24 cellular contexts compared by ENCODE assay signal in genomic region chr6:129620234-129620610, GRCh38.
DNase-seq lines count a peak whose midpoint lies in the region; ATAC-seq, FAIRE-seq and TF ChIP-seq lines count a peak whose summit lies in the region.
"Had no signal": no experiment of that assay in that cellular context is flagged by ENCODE, and none has a peak within 500 bp of the region (broad histone marks: within the 10 kb centered on the region; RNA-seq: fewer than 3 reads in every experiment).

No MANE protein-coding gene starts in this region.

- CTCF ChIA-PET in HCT116 (lab: Charles Lee) = no interaction called here

- no peak for TF ChIP-seq POLR2A in HCT116 (IDR thresholded peaks at IDR 0.05; ENCODE audit: borderline replicate concordance, extremely low read depth, insufficient read depth, insufficient read length)
- no peak for TF ChIP-seq POLR2A in esophagus muscularis mucosa (IDR thresholded peaks at IDR 0.05; ENCODE audit: low read depth)

- no peaks in the 10 kb centered on the region for H3K9me3 Mint-ChIP-seq in endothelial cell (ENCODE audit: unreplicated experiment)
- H3K9me3 Mint-ChIP-seq: CD14-positive monocyte; CD4-positive, alpha-beta memory T cell; CD4-positive, CD25-positive, alpha-beta regulatory T cell; CD8-positive, alpha-beta memory T cell had no signal

- H3K4me1 ChIP-seq in HCT116 (ENCODE audit: control insufficient read depth in 1 of 2, insufficient read depth in 2 of 2, low read length in 2 of 2) (peaks cover 0 to 4% of the 10 kb centered on the region in 2 experiments; a peak in 1 of 4 replicates), esophagus muscularis mucosa (no peaks in the 10 kb centered on the region)
- H3K4me1 ChIP-seq: BE2C, BLaER1 had no signal

- H3K27ac ChIP-seq in HCT116 (ENCODE audit: low read depth, low read length) = peak overlapping the region; percentile 0; the same call in 1 of the 2 replicates
- H3K27ac ChIP-seq in SK-N-MC = peak overlapping the region; percentile 68; the same call in 1 of the 2 replicates
- no peak overlapping the region for H3K27ac ChIP-seq in esophagus muscularis mucosa (replicated peaks in 1 of 4)
- H3K27ac ChIP-seq: BLaER1 had no signal

- peaks cover 4% of the 10 kb centered on the region for H3K27me3 Mint-ChIP-seq in endothelial cell (ENCODE audit: unreplicated experiment)
- H3K27me3 Mint-ChIP-seq: CD4-positive, alpha-beta memory T cell; CD4-positive, CD25-positive, alpha-beta regulatory T cell; CD8-positive, alpha-beta memory T cell had no signal

- H3K79me2 ChIP-seq in HCT116 (ENCODE audit: insufficient read depth, low read length) = no peaks in the 10 kb centered on the region

- no peak for ATAC-seq in HCT116

- RAD21 ChIA-PET in HCT116 (lab: Charles Lee; ENCODE audit: low non-redundant PET in 1 of 2, low total read pairs in 2 of 2, uncharacterized antibody in 2 of 2, unreplicated experiment in 2 of 2) = interaction anchor here in 1 of 2 experiments (0.6 kb wide), 1 partner anchor 8 kb away, joined by 3 read pairs; no protein-coding TSS in a partner anchor

- no peak overlapping the region for H3K4me3 ChIP-seq in HCT116 (replicated peaks in 1 of 2; ENCODE audit: low read depth in 1 of 2, low read length in 2 of 2)
- H3K4me3 ChIP-seq in SK-N-MC = no peak overlapping the region
- H3K4me3 ChIP-seq in esophagus muscularis mucosa = no peak overlapping the region
- H3K4me3 ChIP-seq: BLaER1 had no signal

- intact Hi-C loops in HCT116 (cut with micrococcal nuclease) (no loop called here), esophagus muscularis mucosa (cut with DNase I) (no loop called here)

- POLR2A ChIA-PET in HCT116 (lab: Charles Lee) = no interaction called here

- no peak overlapping the region for H3K4me2 ChIP-seq in HCT116 (ENCODE audit: low read length)
- H3K4me2 ChIP-seq: BLaER1 had no signal

- TF ChIP-seq EP300 in esophagus muscularis mucosa (IDR thresholded peaks at IDR 0.05) = no peak

- TF ChIP-seq RAD21 in HCT116 (IDR thresholded peaks at IDR 0.05; ENCODE audit: low read depth) = no peak

- no peak overlapping the region for H2AFZ ChIP-seq in HCT116 (ENCODE audit: low read depth, low read length, poor library complexity, severe bottlenecking)

- H3K9ac ChIP-seq in HCT116 (ENCODE audit: low read length) (no peak overlapping the region), SK-N-MC (ENCODE audit: insufficient read length) (no peak overlapping the region)
- H3K9ac ChIP-seq: BLaER1 had no signal

- DNase-seq in HCT116 (ENCODE audit: low read depth, low spot score) (no peak), SK-N-MC (ENCODE audit: low read depth, low spot score) (no peak), endothelial cell (ENCODE audit: low spot score) (no peak), fibroblast of gingiva (ENCODE audit: low read depth) (peak; percentile 52), dermis blood vessel endothelial cell (no peak), D721Med (ENCODE audit: insufficient read length, low spot score) (no peak), esophagus muscularis mucosa (ENCODE audit: extremely low spot score) (no peak)
- DNase-seq in central memory CD4-positive, alpha-beta T cell = no peak
- DNase-seq: 8988T; ACHN; BE2C; C1 segment of cervical spinal cord; CD4-positive, alpha-beta memory T cell; CD4-positive, CD25-positive, alpha-beta regulatory T cell; CD8-positive, alpha-beta memory T cell; COR-L47; DMS79 treated with DMSO at 0.1 percent for 48 hours; GF-D8 had no signal

- H3K36me3 ChIP-seq in HCT116 (ENCODE audit: control insufficient read depth in 1 of 2, insufficient read depth in 2 of 2, low read length in 2 of 2) = peaks cover 7 to 22% of the 10 kb centered on the region in 2 experiments; a peak in 3 of 4 replicates
- no peaks in the 10 kb centered on the region for H3K36me3 ChIP-seq in SK-N-MC (ENCODE audit: insufficient read depth, low read length)
- H3K36me3 ChIP-seq in esophagus muscularis mucosa = no peaks in the 10 kb centered on the region
- H3K36me3 ChIP-seq: BE2C, BLaER1 had no signal

- peaks cover 37% of the 10 kb centered on the region for H3K36me3 Mint-ChIP-seq in endothelial cell (ENCODE audit: low read depth, unreplicated experiment)

- no peak for FAIRE-seq in D721Med (lab: Jason Lieb, UNC)
- FAIRE-seq: A204.1, G401.6, GM12891, GM19239 had no signal

- H4K20me1 ChIP-seq in HCT116 (ENCODE audit: insufficient read depth) = no peaks in the 10 kb centered on the region
- H4K20me1 ChIP-seq: BLaER1 had no signal

- no peaks in the 10 kb centered on the region for H3K9me3 ChIP-seq in HCT116 (ENCODE audit: control insufficient read depth in 1 of 2, insufficient read depth in 1 of 2, low read depth in 1 of 2, low read length in 2 of 2)
- H3K9me3 ChIP-seq in SK-N-MC (ENCODE audit: low read depth, low read length) = no peaks in the 10 kb centered on the region
- no peaks in the 10 kb centered on the region for H3K9me3 ChIP-seq in esophagus muscularis mucosa
- H3K9me3 ChIP-seq: BE2C, BLaER1 had no signal

- H3K27me3 ChIP-seq in HCT116 (ENCODE audit: insufficient read depth, low read length) = no peaks in the 10 kb centered on the region
- H3K27me3 ChIP-seq in esophagus muscularis mucosa = no peaks in the 10 kb centered on the region
- H3K27me3 ChIP-seq: BE2C, BLaER1 had no signal

- H3K4me1 Mint-ChIP-seq in endothelial cell (ENCODE audit: unreplicated experiment) = peaks cover 14% of the 10 kb centered on the region

- peak overlapping the region; percentile 56 for H3K4me3 Mint-ChIP-seq in endothelial cell (ENCODE audit: unreplicated experiment)
- H3K4me3 Mint-ChIP-seq: CD14-positive monocyte; CD4-positive, alpha-beta memory T cell; CD4-positive, CD25-positive, alpha-beta regulatory T cell; CD8-positive, alpha-beta memory T cell had no signal

- TF ChIP-seq CTCF in HCT116 (IDR thresholded peaks at IDR 0.05 in 2 of 3, conservative IDR thresholded peaks at IDR 0.05 in 1 of 3; ENCODE audit: borderline replicate concordance in 1 of 3, insufficient read depth in 1 of 3, low read depth in 2 of 3, low read length in 2 of 3) (no peak), endothelial cell (IDR thresholded peaks at IDR 0.05; ENCODE audit: unreplicated experiment) (no peak), D721Med (IDR thresholded peaks at IDR 0.05; ENCODE audit: insufficient read depth, missing control alignments) (no peak), esophagus muscularis mucosa (IDR thresholded peaks at IDR 0.05) (no peak)

- BruUV-seq in HCT116 (replicated peaks; lab: Mats Ljungman, UMichigan) = no TSS peak

- no peaks in the 10 kb centered on the region for H3K9me2 ChIP-seq in HCT116 (ENCODE audit: insufficient read depth)

- H3K27ac Mint-ChIP-seq in endothelial cell (ENCODE audit: unreplicated experiment) = no peak overlapping the region
- H3K27ac Mint-ChIP-seq: CD14-positive monocyte; CD4-positive, CD25-positive, alpha-beta regulatory T cell had no signal

TF ChIP-seq in HCT116, 20 proteins besides CTCF, POLR2A, EP300 and RAD21:
- no peak for TF ChIP-seq CEBPB (IDR thresholded peaks at IDR 0.05; ENCODE audit: low read depth)
- TF ChIP-seq CBX3 (IDR thresholded peaks at IDR 0.05; ENCODE audit: low read depth) = no peak
- TF ChIP-seq ZNF274 (IDR thresholded peaks at IDR 0.05; ENCODE audit: low read depth, low read length) = no peak
- no peak for TF ChIP-seq TCF7L2 (IDR thresholded peaks at IDR 0.05; ENCODE audit: borderline replicate concordance, extremely low read depth, insufficient read depth, insufficient read length)
- no peak for TF ChIP-seq YY1 (IDR thresholded peaks at IDR 0.05; ENCODE audit: extremely low read depth, insufficient replicate concordance, low read depth, low read length)
- TF ChIP-seq SIN3A (IDR thresholded peaks at IDR 0.05; ENCODE audit: low read depth) = no peak
- TF ChIP-seq EGR1 (IDR thresholded peaks at IDR 0.05; ENCODE audit: low read depth) = no peak
- no peak for TF ChIP-seq ZBTB33 (IDR thresholded peaks at IDR 0.05; ENCODE audit: extremely low read depth, insufficient replicate concordance, low read length)
- no peak for TF ChIP-seq JUND (IDR thresholded peaks at IDR 0.05)
- no peak for TF ChIP-seq ZFX (IDR thresholded peaks at IDR 0.05)
- no peak for TF ChIP-seq POLR2AphosphoS5 (IDR thresholded peaks at IDR 0.05; ENCODE audit: low read depth, low read length)
- TF ChIP-seq FOSL1 (IDR thresholded peaks at IDR 0.05; ENCODE audit: low read depth) = no peak
- TF ChIP-seq EZH2phosphoT487 (IDR thresholded peaks at IDR 0.05; ENCODE audit: borderline replicate concordance) = no peak
- no peak for TF ChIP-seq ATF3 (IDR thresholded peaks at IDR 0.05)

Comparison
In these comparisons a context has a peak if more than half of its experiments do, and no peak if none do; other contexts are left out.
1. H3K27ac ChIP-seq: peak in HCT116 (single experiment) and SK-N-MC (single experiment); none in esophagus muscularis mucosa (0 of 4).